1 cellular context compared by ENCODE assay signal in the genomic region with DNA sequence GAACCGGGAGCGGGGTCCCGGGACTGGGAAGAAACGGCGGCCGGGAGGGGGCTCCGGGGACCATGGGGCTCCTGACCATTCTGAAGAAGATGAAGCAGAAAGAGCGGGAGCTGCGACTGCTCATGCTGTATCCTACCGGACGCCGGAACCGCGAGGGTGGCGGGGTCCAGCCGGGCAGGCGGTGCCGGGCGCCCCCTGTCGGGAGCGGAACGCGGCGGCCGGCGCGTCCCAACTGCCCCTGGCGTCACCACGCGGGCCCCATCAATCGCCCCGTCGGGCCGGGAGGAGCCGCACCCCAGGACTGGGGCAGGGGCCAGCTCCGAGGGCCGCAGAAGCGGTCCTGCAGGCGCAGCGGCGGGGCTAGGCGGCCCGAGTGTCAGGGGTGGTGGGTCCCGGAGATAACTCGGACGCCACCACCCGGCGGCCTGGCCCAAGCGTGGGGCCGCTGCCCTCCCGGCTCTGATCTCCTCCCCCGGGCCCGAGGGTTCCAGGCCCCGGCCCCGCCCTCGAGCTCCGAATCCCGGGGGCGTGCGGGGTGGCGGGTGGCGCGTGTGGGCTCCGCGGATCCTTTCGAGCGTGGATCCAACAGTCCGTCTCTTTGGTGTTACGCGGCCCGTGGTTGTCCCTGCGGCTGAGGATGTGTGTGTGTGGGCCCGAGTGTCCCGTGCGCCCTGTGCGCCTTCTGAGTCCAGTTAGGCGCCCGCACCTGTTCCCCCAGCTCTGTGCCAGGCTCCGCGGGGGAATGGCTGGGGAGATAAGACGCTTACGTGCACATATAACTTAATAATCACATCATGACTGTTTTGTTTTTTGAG.
TF ChIP-seq lines count a peak whose summit lies in the region.

A gene (plus strand): TSS at position 15 of the 815 bp plus-strand sequence. CDS start 48 bp downstream, at position 63.

TF ChIP-seq in GM12878, 131 proteins besides CTCF, POLR2A, EP300 and RAD21 (continued from another document):
- TF ChIP-seq CREM (IDR thresholded peaks at IDR 0.05; ENCODE audit: low read depth) (0 out of 2 replicates have a peak, but pooled peaks have one; percentile 13), POLR2AphosphoS5 (IDR thresholded peaks at IDR 0.05; ENCODE audit: low read length) (peak; percentile 47; the same call in 1 of the 2 replicates), NBN (IDR thresholded peaks at IDR 0.05) (no peak), POLR2AphosphoS2 (IDR thresholded peaks at IDR 0.05; ENCODE audit: low read depth, low read length) (peak; percentile 36; the same call in 1 of the 2 replicates), FOXM1 (IDR thresholded peaks at IDR 0.05; ENCODE audit: low read depth, low read length) (no peak; the same call in 1 of the 2 replicates)
- TF ChIP-seq, protein P1, sequence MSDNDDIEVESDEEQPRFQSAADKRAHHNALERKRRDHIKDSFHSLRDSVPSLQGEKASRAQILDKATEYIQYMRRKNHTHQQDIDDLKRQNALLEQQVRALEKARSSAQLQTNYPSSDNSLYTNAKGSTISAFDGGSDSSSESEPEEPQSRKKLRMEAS (IDR thresholded peaks at IDR 0.05; ENCODE audit: low read depth, low read length): peak; percentile 23; the same call in 1 of the 2 replicates
